6 cellular contexts compared by ENCODE assay signal in genomic region chr5:173620784-173621183, GRCh38.
"Had no signal": no experiment of that assay in that cellular context is flagged by ENCODE, and none has a peak within 500 bp of the region (broad histone marks: within the 10 kb centered on the region; RNA-seq: fewer than 3 reads in every experiment).

No MANE protein-coding gene starts in this region.

- FAIRE-seq: H54, HTR-8/SVneo had no signal

- DNase-seq: GOT3, H9, HCEC 1CT, KG1 had no signal
